In genomic region chr3:66827726-66828125, GRCh38 we compare ENCODE assay signal across 8 cellular contexts.
"Had no signal": no experiment of that assay in that cellular context is flagged by ENCODE, and none has a peak within 500 bp of the region (broad histone marks: within the 10 kb centered on the region; RNA-seq: fewer than 3 reads in every experiment).

No MANE protein-coding gene starts in this region.

- H2AFZ ChIP-seq: GM23248 had no signal

- H3K9ac ChIP-seq: GM23248 had no signal

- DNase-seq: GM23248, GOT3, H7, HFFc6, KBM-7 had no signal

- ATAC-seq: HCT116 had no signal

- FAIRE-seq: HTR-8/SVneo had no signal

- H3K36me3 ChIP-seq: HAP-1 had no signal

- H3K4me1 ChIP-seq: HAP-1 had no signal

- H3K9me3 ChIP-seq: HAP-1 had no signal

- H3K27ac ChIP-seq: GM23248 had no signal

- H3K4me3 ChIP-seq: GM23248, HAP-1 had no signal
